ENCODE assay signal across 12 cellular contexts in the genomic region with DNA sequence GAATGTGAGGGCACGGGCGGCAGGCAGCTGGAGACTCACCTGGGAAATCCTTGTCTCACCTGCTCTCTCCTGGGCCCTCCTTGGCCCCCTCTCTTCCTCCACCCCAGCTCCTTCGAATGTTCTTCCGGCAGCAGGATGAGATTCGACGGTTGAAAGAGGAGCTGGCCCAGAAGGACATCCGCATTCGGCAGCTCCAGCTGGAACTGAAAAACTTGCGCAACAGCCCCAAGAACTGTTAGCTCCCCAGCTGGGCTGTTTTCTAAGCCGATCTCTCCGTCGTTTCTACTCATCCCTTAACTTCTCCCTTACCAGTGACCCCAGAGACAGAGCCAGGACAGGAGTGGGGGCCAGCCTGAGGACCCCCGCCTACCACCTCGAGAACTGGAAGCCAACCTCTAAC.
DNase-seq lines count a peak whose midpoint lies in the region; ATAC-seq and TF ChIP-seq lines count a peak whose summit lies in the region.
"Had no signal": no experiment of that assay in that cellular context is flagged by ENCODE, and none has a peak within 500 bp of the region (broad histone marks: within the 10 kb centered on the region; RNA-seq: fewer than 3 reads in every experiment).

No MANE protein-coding gene starts in this region.

- ATAC-seq in GM21723 (IDR thresholded peaks at IDR 0.05; ENCODE audit: unreplicated experiment): no peak
- ATAC-seq in GM18517 (IDR thresholded peaks at IDR 0.05; ENCODE audit: unreplicated experiment): no peak
- ATAC-seq: stimulated activated naive CD8-positive, alpha-beta T cell treated with anti-CD3 and anti-CD28 coated beads, Interleukin-15, amount 100 ng/mL, for 72 hours had no signal

- H3K4me2 ChIP-seq in mesenchymal stem cell (ENCODE audit: low read length, poor library complexity, severe bottlenecking): no peak overlapping the region
- H3K4me2 ChIP-seq: KMS-11 had no signal

- H3K4ac ChIP-seq in mesenchymal stem cell (ENCODE audit: low read depth in 1 of 2, low read length in 2 of 2): no peak overlapping the region

- no peak overlapping the region for H3K18ac ChIP-seq in mesenchymal stem cell (ENCODE audit: low read depth in 1 of 2, low read length in 2 of 2)

- H2AFZ ChIP-seq in mesenchymal stem cell (ENCODE audit: low read depth, low read length): no peak overlapping the region

- peaks cover 6% of the 10 kb centered on the region for H3K4me1 ChIP-seq in A673 (ENCODE audit: insufficient read depth, low read length, poor library complexity, severe bottlenecking)
- peaks cover 14% of the 10 kb centered on the region for H3K4me1 ChIP-seq in mesenchymal stem cell (ENCODE audit: control insufficient read depth, insufficient read depth, low read depth, low read length)

- H3K27ac ChIP-seq in A673 (ENCODE audit: low read depth, low read length, poor library complexity, severe bottlenecking) (no peak overlapping the region), mesenchymal stem cell (ENCODE audit: low read length, poor library complexity, severe bottlenecking) (no peak overlapping the region)
- H3K27ac ChIP-seq: KMS-11 had no signal

- no peaks in the 10 kb centered on the region for H3K27me3 ChIP-seq in A673 (replicated peaks; ENCODE audit: insufficient read depth, low read depth, low read length, poor library complexity)
- H3K27me3 ChIP-seq in mesenchymal stem cell (ENCODE audit: control insufficient read depth in 1 of 2, insufficient read depth in 1 of 2, low read length in 2 of 2): no peaks in the 10 kb centered on the region

- intact Hi-C loops in A673 (cut with micrococcal nuclease; ENCODE audit: unreplicated experiment): no loop called here

- H3K79me1 ChIP-seq in mesenchymal stem cell (replicated peaks; ENCODE audit: low read length, poor library complexity, severe bottlenecking): no peaks in the 10 kb centered on the region

- H3K14ac ChIP-seq in mesenchymal stem cell (ENCODE audit: low read length in 2 of 2): no peak overlapping the region

- H2BK120ac ChIP-seq in mesenchymal stem cell (ENCODE audit: low read depth, low read length): no peak overlapping the region

- H3K4me3 ChIP-seq in A673 (ENCODE audit: low read depth, low read length, poor library complexity, severe bottlenecking): no peak overlapping the region
- no peak overlapping the region for H3K4me3 ChIP-seq in fibroblast of mammary gland (ENCODE audit: control insufficient read depth, low read depth, low read length)
- no peak overlapping the region for H3K4me3 ChIP-seq in mesenchymal stem cell (ENCODE audit: insufficient read depth in 1 of 2, low read depth in 1 of 2, low read length in 2 of 2)

- POLR2A ChIA-PET in A673 (lab: Charles Lee; ENCODE audit: low non-redundant PET): no interaction called here

- no peak overlapping the region for H4K91ac ChIP-seq in mesenchymal stem cell (ENCODE audit: low read length)

- H2BK12ac ChIP-seq in mesenchymal stem cell (ENCODE audit: low read length in 2 of 2): no peak overlapping the region

- H4K8ac ChIP-seq in mesenchymal stem cell (ENCODE audit: low read length): no peak overlapping the region

- DNase-seq in A673 (ENCODE audit: low spot score): peak; percentile 67
- DNase-seq in MV-4-11 (lab: John Stamatoyannopoulos, UW): peak; percentile 93
- peak; percentile 53 for DNase-seq in fibroblast of mammary gland (ENCODE audit: low read depth)
- DNase-seq in mesenchymal stem cell: peak; percentile 15
- DNase-seq in NCI-H1417 treated with DMSO at 0.1 percent for 48 hours (lab: John Stamatoyannopoulos, UW): no peak
- DNase-seq in activated CD4-positive, CD25-positive, alpha-beta regulatory T cell treated with anti-CD3 and anti-CD28 coated beads, Interleukin-2, amount 50 U/mL, for 72 hours: no peak
- DNase-seq: activated T-cell treated with anti-CD3 and anti-CD28 coated beads for 4 hours; erythroblast; stimulated activated naive CD8-positive, alpha-beta T cell treated with anti-CD3 and anti-CD28 coated beads, Interleukin-15, amount 100 ng/mL, for 72 hours had no signal

- H3K9ac ChIP-seq in mesenchymal stem cell (ENCODE audit: low read length): peak overlapping the region; percentile 45
- H3K9ac ChIP-seq: KMS-11 had no signal

- TF ChIP-seq CTCF in A673 (conservative IDR thresholded peaks at IDR 0.05; ENCODE audit: low read depth, low read length) (no peak), fibroblast of mammary gland (conservative IDR thresholded peaks at IDR 0.05; ENCODE audit: control insufficient read depth, insufficient read depth, low read depth, low read length) (no peak)

- 66% methylated on average over 14 of the region's 14 CpGs for WGBS in mesenchymal stem cell

- no peaks in the 10 kb centered on the region for H3K9me3 ChIP-seq in A673 (ENCODE audit: low read depth, low read length, poor library complexity, severe bottlenecking)
- no peaks in the 10 kb centered on the region for H3K9me3 ChIP-seq in mesenchymal stem cell (ENCODE audit: control insufficient read depth, low read length)

- no TSS peak for BruUV-seq in A673 (replicated peaks; lab: Mats Ljungman, UMichigan)

- no peak overlapping the region for H2AK5ac ChIP-seq in mesenchymal stem cell (ENCODE audit: low read length, severe bottlenecking)

- H3K36me3 ChIP-seq in A673 (ENCODE audit: insufficient read depth, low read length, poor library complexity, severe bottlenecking): no peaks in the 10 kb centered on the region
- H3K36me3 ChIP-seq in mesenchymal stem cell (ENCODE audit: control insufficient read depth in 1 of 2, insufficient read depth in 2 of 2, low read depth in 1 of 2, low read length in 2 of 2): peaks cover 12 to 44% of the 10 kb centered on the region in 2 experiments

- peak overlapping the region; percentile 41 for H2BK15ac ChIP-seq in mesenchymal stem cell (ENCODE audit: low read depth, poor library complexity, severe bottlenecking)

- H3K23ac ChIP-seq in mesenchymal stem cell (ENCODE audit: low read length in 2 of 2): no peak overlapping the region

- CTCF ChIA-PET in A673 (lab: Charles Lee): interaction anchor here (2.7 kb wide), 1 partner anchor 150 kb away, joined by 10 read pairs; no protein-coding TSS in a partner anchor

- no peak overlapping the region for H2BK5ac ChIP-seq in mesenchymal stem cell (ENCODE audit: low read depth, low read length, poor library complexity, severe bottlenecking)

Comparison
In these comparisons a context has a peak if more than half of its experiments do, and no peak if none do; other contexts are left out.
1. DNase-seq: peak in A673 (single experiment), MV-4-11 (single experiment), fibroblast of mammary gland (single experiment) and mesenchymal stem cell (single experiment); none in NCI-H1417 treated with DMSO at 0.1 percent for 48 hours (single experiment) and activated CD4-positive, CD25-positive, alpha-beta regulatory T cell treated with anti-CD3 and anti-CD28 coated beads, Interleukin-2, amount 50 U/mL, for 72 hours (single experiment).